In the genomic region with DNA sequence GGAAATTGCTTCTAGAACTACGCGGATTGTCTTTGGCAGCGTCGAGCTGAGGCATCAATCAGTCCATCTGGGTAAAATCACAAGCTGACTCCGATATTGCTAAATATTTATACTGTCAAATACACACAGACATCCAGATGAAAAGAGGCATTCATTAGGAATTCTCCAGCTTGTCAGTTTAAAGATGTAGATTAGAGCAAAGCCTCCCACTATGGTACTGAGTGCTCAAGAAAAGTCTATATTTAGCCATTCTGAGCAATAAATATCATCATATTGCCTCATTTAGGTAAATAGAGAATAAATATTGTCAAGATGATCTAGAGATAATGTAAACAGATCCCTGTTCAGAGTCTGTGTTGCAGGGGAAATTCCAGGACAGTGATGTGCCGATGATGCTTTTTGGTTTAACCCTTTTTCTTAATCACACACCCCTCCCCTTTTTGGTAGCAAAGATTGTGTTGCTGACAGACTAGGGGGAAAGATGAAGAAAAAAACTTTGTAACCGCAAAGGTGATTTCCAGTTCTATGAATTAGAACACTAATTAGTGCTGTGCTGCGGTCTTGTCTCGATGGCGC, we compare ENCODE assay signal across 23 cellular contexts.
DNase-seq lines count a peak whose midpoint lies in the region; ATAC-seq, FAIRE-seq and TF ChIP-seq lines count a peak whose summit lies in the region.
"Had no signal": no experiment of that assay in that cellular context is flagged by ENCODE, and none has a peak within 500 bp of the region (broad histone marks: within the 10 kb centered on the region; RNA-seq: fewer than 3 reads in every experiment).

No MANE protein-coding gene starts in this region.

- intact Hi-C loops in CD8-positive, alpha-beta T cell (cut with DNase I, micrococcal nuclease) = no loop called here
- intact Hi-C loops in kidney (cut with DNase I) = no loop called here

- H3K27me3 ChIP-seq in CD8-positive, alpha-beta T cell (ENCODE audit: insufficient read depth, low read length) = no peaks in the 10 kb centered on the region
- no peaks in the 10 kb centered on the region for H3K27me3 ChIP-seq in duodenal mucosa (ENCODE audit: control insufficient read depth in 1 of 2, insufficient read depth in 2 of 2, low read length in 2 of 2)
- peaks cover 12% of the 10 kb centered on the region for H3K27me3 ChIP-seq in neural cell (ENCODE audit: insufficient read depth, low read depth, low read length)
- H3K27me3 ChIP-seq: adrenal gland, gastroesophageal sphincter, neural progenitor cell had no signal

- peaks cover 4% of the 10 kb centered on the region for H3F3A ChIP-seq in neural cell (ENCODE audit: insufficient read depth, low read length, poor library complexity, severe bottlenecking)

- H3K4me3 ChIP-seq in CD8-positive, alpha-beta T cell (ENCODE audit: low read depth, low read length) = no peak overlapping the region
- H3K4me3 ChIP-seq in duodenal mucosa (ENCODE audit: low read depth in 1 of 2, low read length in 2 of 2) (peak overlapping the region; percentile 23 to 33), neural cell (ENCODE audit: low read length) (peak overlapping the region; percentile 1), kidney (ENCODE audit: low read length in 2 of 2) (no peak overlapping the region)
- H3K4me3 ChIP-seq: adrenal gland, gastroesophageal sphincter, lower lobe of right lung, neural progenitor cell had no signal

- peaks cover 7% of the 10 kb centered on the region for H3K36me3 Mint-ChIP-seq in CD8-positive, alpha-beta T cell
- H3K36me3 Mint-ChIP-seq: activated CD4-positive, alpha-beta memory T cell treated with anti-CD3 and anti-CD28 coated beads for 36 hours; neural progenitor cell; WTC11 had no signal

- no peaks in the 10 kb centered on the region for H3K4me1 ChIP-seq in CD8-positive, alpha-beta T cell (ENCODE audit: insufficient read depth, low read length)
- H3K4me1 ChIP-seq in duodenal mucosa (ENCODE audit: control insufficient read depth in 1 of 2, insufficient read depth in 2 of 2, low read length in 2 of 2) (peaks cover 0 to 15% of the 10 kb centered on the region in 2 donors), kidney (ENCODE audit: control insufficient read depth in 1 of 2, insufficient read depth in 1 of 2, low read depth in 1 of 2, low read length in 2 of 2) (peaks cover 0 to 2% of the 10 kb centered on the region in 2 donors)
- H3K4me1 ChIP-seq: adrenal gland, neural progenitor cell had no signal

- H3K4me1 Mint-ChIP-seq in CD8-positive, alpha-beta T cell (ENCODE audit: low read depth) = peaks cover 1% of the 10 kb centered on the region
- H3K4me1 Mint-ChIP-seq: neural progenitor cell had no signal

- no peaks in the 10 kb centered on the region for H3K9me3 Mint-ChIP-seq in CD8-positive, alpha-beta T cell
- H3K9me3 Mint-ChIP-seq: activated CD4-positive, alpha-beta memory T cell treated with anti-CD3 and anti-CD28 coated beads for 36 hours; dendritic cell treated with granulocyte-macrophage colony-stimulating factor and Interleukin-4, amounts not matched to agents 40 ng/mL and 50 ng/mL, for 4 days; neural progenitor cell; WTC11 had no signal

- H3K4me3 Mint-ChIP-seq in CD8-positive, alpha-beta T cell = no peak overlapping the region
- H3K4me3 Mint-ChIP-seq: activated CD4-positive, alpha-beta memory T cell treated with anti-CD3 and anti-CD28 coated beads for 36 hours; dendritic cell treated with granulocyte-macrophage colony-stimulating factor and Interleukin-4, amounts not matched to agents 40 ng/mL and 50 ng/mL, for 4 days; neural progenitor cell; WTC11 had no signal

- H3K9me2 ChIP-seq in neural cell (ENCODE audit: insufficient read depth, low read length) = no peaks in the 10 kb centered on the region

- no peaks in the 10 kb centered on the region for H3K79me2 ChIP-seq in neural cell (replicated peaks; ENCODE audit: insufficient read depth, low read length)

- H3K27ac ChIP-seq in CD8-positive, alpha-beta T cell (ENCODE audit: low read depth, low read length) = no peak overlapping the region
- H3K27ac ChIP-seq in duodenal mucosa (ENCODE audit: low read depth, low read length) = no peak overlapping the region
- H3K27ac ChIP-seq in neural cell (ENCODE audit: low read length) = no peak overlapping the region
- H3K27ac ChIP-seq in kidney (ENCODE audit: low read depth in 2 of 2, low read length in 2 of 2) = no peak overlapping the region
- H3K27ac ChIP-seq: adrenal gland, HL-60, lower lobe of right lung, neural progenitor cell had no signal

- TF ChIP-seq CTCF in CD8-positive, alpha-beta T cell (IDR thresholded peaks at IDR 0.05) = no peak
- TF ChIP-seq CTCF in neural cell (IDR thresholded peaks at IDR 0.05; ENCODE audit: poor library complexity, severe bottlenecking) = no peak
- TF ChIP-seq CTCF in kidney (IDR thresholded peaks at IDR 0.05; ENCODE audit: borderline replicate concordance, extremely low read depth, insufficient read depth) = no peak

- H3K27me3 Mint-ChIP-seq in CD8-positive, alpha-beta T cell (ENCODE audit: low read depth) = no peaks in the 10 kb centered on the region
- H3K27me3 Mint-ChIP-seq: activated CD4-positive, alpha-beta memory T cell treated with anti-CD3 and anti-CD28 coated beads for 36 hours; dendritic cell treated with granulocyte-macrophage colony-stimulating factor and Interleukin-4, amounts not matched to agents 40 ng/mL and 50 ng/mL, for 4 days; progenitor cell of endocrine pancreas had no signal

- no peak overlapping the region for H3K4me2 ChIP-seq in neural cell (ENCODE audit: low read length)
- H3K4me2 ChIP-seq: neural progenitor cell had no signal

- H3K27ac Mint-ChIP-seq in CD8-positive, alpha-beta T cell = no peak overlapping the region
- H3K27ac Mint-ChIP-seq: activated CD4-positive, alpha-beta memory T cell treated with anti-CD3 and anti-CD28 coated beads for 36 hours; dendritic cell treated with granulocyte-macrophage colony-stimulating factor and Interleukin-4, amounts not matched to agents 40 ng/mL and 50 ng/mL, for 4 days; neural progenitor cell; progenitor cell of endocrine pancreas; WTC11 had no signal

- TF ChIP-seq RAD21 in neural cell (conservative IDR thresholded peaks at IDR 0.05) = no peak

- no peak for DNase-seq in CD8-positive, alpha-beta T cell
- DNase-seq in HuH-7 (ENCODE audit: low spot score) (peak; percentile 23), NOMO-1 treated with DMSO at 0.1 percent for 48 hours (lab: John Stamatoyannopoulos, UW; ENCODE audit: unreplicated experiment) (no peak), kidney (no peak), NCI-H2081 treated with DMSO at 0.1 percent for 48 hours (lab: John Stamatoyannopoulos, UW) (no peak)
- DNase-seq: activated CD4-positive, alpha-beta memory T cell treated with anti-CD3 and anti-CD28 coated beads for 36 hours; activated T-cell treated with anti-CD3 and anti-CD28 coated beads, Interleukin-2, amount 50 U/mL, for 1 hour; adrenal gland; lower lobe of right lung; NCI-H2107; NCI-H510A had no signal

- H3K9me3 ChIP-seq in CD8-positive, alpha-beta T cell (ENCODE audit: low read length) = no peaks in the 10 kb centered on the region
- H3K9me3 ChIP-seq in duodenal mucosa (ENCODE audit: control insufficient read depth in 1 of 2, low read length in 2 of 2) = no peaks in the 10 kb centered on the region
- H3K9me3 ChIP-seq in neural cell (ENCODE audit: low read length) = no peaks in the 10 kb centered on the region
- H3K9me3 ChIP-seq in kidney (ENCODE audit: control insufficient read depth in 1 of 2, low read length in 2 of 2) = no peaks in the 10 kb centered on the region
- H3K9me3 ChIP-seq: adrenal gland, gastroesophageal sphincter, lower lobe of right lung had no signal

- peak; percentile 54 for ATAC-seq in CD8-positive, alpha-beta T cell
- ATAC-seq in HG03378 (IDR thresholded peaks at IDR 0.05; ENCODE audit: unreplicated experiment) = no peak
- ATAC-seq: gastroesophageal sphincter, lower lobe of right lung, WTC11 had no signal

- peak overlapping the region in 1 of 2 donors; percentile 30 for H3K9ac ChIP-seq in duodenal mucosa (ENCODE audit: low read depth in 1 of 2, low read length in 2 of 2)
- H3K9ac ChIP-seq in neural cell (ENCODE audit: low read length) = no peak overlapping the region
- H3K9ac ChIP-seq in kidney (ENCODE audit: low read length in 2 of 2) = no peak overlapping the region
- H3K9ac ChIP-seq: neural progenitor cell had no signal

- H3K36me3 ChIP-seq in CD8-positive, alpha-beta T cell (ENCODE audit: insufficient read depth, low read length) = no peaks in the 10 kb centered on the region
- H3K36me3 ChIP-seq in duodenal mucosa (ENCODE audit: control insufficient read depth in 1 of 2, insufficient read depth in 2 of 2, low read length in 2 of 2) = no peaks in the 10 kb centered on the region
- H3K36me3 ChIP-seq in neural cell (ENCODE audit: insufficient read depth, low read length) = no peaks in the 10 kb centered on the region
- no peaks in the 10 kb centered on the region for H3K36me3 ChIP-seq in kidney (ENCODE audit: control insufficient read depth in 1 of 2, insufficient read depth in 2 of 2, low read length in 2 of 2)
- H3K36me3 ChIP-seq: adrenal gland, gastroesophageal sphincter, lower lobe of right lung, neural progenitor cell had no signal

- TF ChIP-seq EP300 in neural cell (conservative IDR thresholded peaks at IDR 0.05; ENCODE audit: poor library complexity, severe bottlenecking) = no peak

- no peak overlapping the region for H2AFZ ChIP-seq in neural cell (ENCODE audit: low read depth, low read length)
- H2AFZ ChIP-seq: neural progenitor cell had no signal

- no peaks in the 10 kb centered on the region for H4K20me1 ChIP-seq in neural cell (ENCODE audit: insufficient read depth)

- CTCF ChIA-PET in CD8-positive, alpha-beta T cell (lab: Charles Lee) = no interaction called here

- POLR2A ChIA-PET in CD8-positive, alpha-beta T cell (lab: Charles Lee) = no interaction called here

- no peak for FAIRE-seq in kidney (lab: Jason Lieb, UNC)
- FAIRE-seq: bronchial epithelial cell, H54, keratinocyte had no signal

TF ChIP-seq in neural cell, 6 proteins besides CTCF, POLR2A, EP300 and RAD21:
- TF ChIP-seq EZH2 (IDR thresholded peaks at IDR 0.05; ENCODE audit: borderline replicate concordance, insufficient read depth, low read length, poor library complexity, severe bottlenecking) (no peak), POLR2AphosphoS5 (IDR thresholded peaks at IDR 0.05) (peak; percentile 68)

Comparison
In these comparisons a context has a peak if more than half of its experiments do, and no peak if none do; other contexts are left out.
1. H3K4me3 ChIP-seq: peak in duodenal mucosa (2 of 2) and neural cell (single experiment); none in CD8-positive, alpha-beta T cell (single experiment) and kidney (0 of 2).